In genomic region chr6:25945738-25946137, GRCh38 we compare ENCODE assay signal across 5 cellular contexts. TPM values are rescaled to one million over a fixed set of nuclear protein-coding genes. Genes with fewer than 3 reads are reported as not detected.
"Had no signal": no experiment of that assay in that cellular context is flagged by ENCODE, and none has a peak within 500 bp of the region (broad histone marks: within the 10 kb centered on the region; RNA-seq: fewer than 3 reads in every experiment).

No MANE protein-coding gene starts in this region.

RNA-seq across cellular contexts. Expression of gene SLC17A2, which starts 15.2 kb away (rescaled TPM):
- total RNA-seq: M059J, OCI-LY7, PC-3, SK-MEL-5 had no signal
- polyA plus RNA-seq: SK-N-SH had no signal
